Comparison of ENCODE assay signal across 2 cellular contexts in the genomic region with DNA sequence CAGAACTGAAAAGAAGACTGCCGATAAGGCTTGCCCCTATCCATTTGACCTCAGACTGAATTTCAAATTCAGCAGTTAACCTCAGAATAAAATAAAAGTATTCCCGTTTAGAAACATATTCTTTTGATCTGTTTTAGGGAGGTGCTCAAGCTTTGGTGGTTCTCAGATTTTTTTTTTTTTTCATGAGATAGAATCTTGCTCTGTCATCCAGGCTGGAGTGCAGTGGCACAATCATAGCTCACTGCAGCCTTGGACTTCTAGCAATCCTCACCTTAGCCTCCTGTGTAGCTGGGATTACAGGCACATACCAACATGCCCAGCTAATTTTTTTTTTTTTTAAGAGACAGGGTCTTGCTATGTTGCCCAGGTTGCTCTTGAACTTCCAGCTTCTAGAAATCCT.
TF ChIP-seq lines count a peak whose summit lies in the region.

No MANE protein-coding gene starts in this region.

TF ChIP-seq in HEK293, 187 proteins besides CTCF, POLR2A, EP300 and RAD21:
- TF ChIP-seq ZNF37A (tag by site-specific recombination; IDR thresholded peaks at IDR 0.05), result no peak
- TF ChIP-seq ZNF214 (tag by site-specific recombination; IDR thresholded peaks at IDR 0.05; ENCODE audit: borderline replicate concordance), result no peak
- peak; percentile 14; the same call in 1 of the 2 replicates for TF ChIP-seq ZNF121 (tag by site-specific recombination; IDR thresholded peaks at IDR 0.05)
- TF ChIP-seq ZNF585B (tag by site-specific recombination; IDR thresholded peaks at IDR 0.05), result no peak
- TF ChIP-seq ZBTB7A (tag by site-specific recombination; IDR thresholded peaks at IDR 0.05; ENCODE audit: low read depth), result no peak
- TF ChIP-seq ZNF654 (tag by site-specific recombination; IDR thresholded peaks at IDR 0.05; ENCODE audit: low read depth), result no peak
- TF ChIP-seq ZNF514 (tag by site-specific recombination; IDR thresholded peaks at IDR 0.05), result no peak
- no peak for TF ChIP-seq SETDB1 (IDR thresholded peaks at IDR 0.05; ENCODE audit: insufficient read length, low read length)

TF ChIP-seq in K562, 482 proteins besides CTCF, POLR2A, EP300 and RAD21 (continues in another document):
- TF ChIP-seq PHF8 (IDR thresholded peaks at IDR 0.05; ENCODE audit: borderline replicate concordance, low read length), result no peak
- TF ChIP-seq STAT5A (IDR thresholded peaks at IDR 0.05; ENCODE audit: borderline replicate concordance, low read length), result no peak
- no peak for TF ChIP-seq HDAC3 (IDR thresholded peaks at IDR 0.05; ENCODE audit: borderline replicate concordance, partially characterized antibody)
- TF ChIP-seq ZNF347 (CRISPR knock-in tag; IDR thresholded peaks at IDR 0.05; ENCODE audit: low read depth), result no peak
- TF ChIP-seq RFX1 (IDR thresholded peaks at IDR 0.05), result no peak
- no peak for TF ChIP-seq ZNF668 (CRISPR knock-in tag; IDR thresholded peaks at IDR 0.05)
- 0 out of 2 replicates have a peak, but pooled peaks have one; percentile 28 for TF ChIP-seq SMARCA4 (IDR thresholded peaks at IDR 0.05)
- TF ChIP-seq, protein P1, sequence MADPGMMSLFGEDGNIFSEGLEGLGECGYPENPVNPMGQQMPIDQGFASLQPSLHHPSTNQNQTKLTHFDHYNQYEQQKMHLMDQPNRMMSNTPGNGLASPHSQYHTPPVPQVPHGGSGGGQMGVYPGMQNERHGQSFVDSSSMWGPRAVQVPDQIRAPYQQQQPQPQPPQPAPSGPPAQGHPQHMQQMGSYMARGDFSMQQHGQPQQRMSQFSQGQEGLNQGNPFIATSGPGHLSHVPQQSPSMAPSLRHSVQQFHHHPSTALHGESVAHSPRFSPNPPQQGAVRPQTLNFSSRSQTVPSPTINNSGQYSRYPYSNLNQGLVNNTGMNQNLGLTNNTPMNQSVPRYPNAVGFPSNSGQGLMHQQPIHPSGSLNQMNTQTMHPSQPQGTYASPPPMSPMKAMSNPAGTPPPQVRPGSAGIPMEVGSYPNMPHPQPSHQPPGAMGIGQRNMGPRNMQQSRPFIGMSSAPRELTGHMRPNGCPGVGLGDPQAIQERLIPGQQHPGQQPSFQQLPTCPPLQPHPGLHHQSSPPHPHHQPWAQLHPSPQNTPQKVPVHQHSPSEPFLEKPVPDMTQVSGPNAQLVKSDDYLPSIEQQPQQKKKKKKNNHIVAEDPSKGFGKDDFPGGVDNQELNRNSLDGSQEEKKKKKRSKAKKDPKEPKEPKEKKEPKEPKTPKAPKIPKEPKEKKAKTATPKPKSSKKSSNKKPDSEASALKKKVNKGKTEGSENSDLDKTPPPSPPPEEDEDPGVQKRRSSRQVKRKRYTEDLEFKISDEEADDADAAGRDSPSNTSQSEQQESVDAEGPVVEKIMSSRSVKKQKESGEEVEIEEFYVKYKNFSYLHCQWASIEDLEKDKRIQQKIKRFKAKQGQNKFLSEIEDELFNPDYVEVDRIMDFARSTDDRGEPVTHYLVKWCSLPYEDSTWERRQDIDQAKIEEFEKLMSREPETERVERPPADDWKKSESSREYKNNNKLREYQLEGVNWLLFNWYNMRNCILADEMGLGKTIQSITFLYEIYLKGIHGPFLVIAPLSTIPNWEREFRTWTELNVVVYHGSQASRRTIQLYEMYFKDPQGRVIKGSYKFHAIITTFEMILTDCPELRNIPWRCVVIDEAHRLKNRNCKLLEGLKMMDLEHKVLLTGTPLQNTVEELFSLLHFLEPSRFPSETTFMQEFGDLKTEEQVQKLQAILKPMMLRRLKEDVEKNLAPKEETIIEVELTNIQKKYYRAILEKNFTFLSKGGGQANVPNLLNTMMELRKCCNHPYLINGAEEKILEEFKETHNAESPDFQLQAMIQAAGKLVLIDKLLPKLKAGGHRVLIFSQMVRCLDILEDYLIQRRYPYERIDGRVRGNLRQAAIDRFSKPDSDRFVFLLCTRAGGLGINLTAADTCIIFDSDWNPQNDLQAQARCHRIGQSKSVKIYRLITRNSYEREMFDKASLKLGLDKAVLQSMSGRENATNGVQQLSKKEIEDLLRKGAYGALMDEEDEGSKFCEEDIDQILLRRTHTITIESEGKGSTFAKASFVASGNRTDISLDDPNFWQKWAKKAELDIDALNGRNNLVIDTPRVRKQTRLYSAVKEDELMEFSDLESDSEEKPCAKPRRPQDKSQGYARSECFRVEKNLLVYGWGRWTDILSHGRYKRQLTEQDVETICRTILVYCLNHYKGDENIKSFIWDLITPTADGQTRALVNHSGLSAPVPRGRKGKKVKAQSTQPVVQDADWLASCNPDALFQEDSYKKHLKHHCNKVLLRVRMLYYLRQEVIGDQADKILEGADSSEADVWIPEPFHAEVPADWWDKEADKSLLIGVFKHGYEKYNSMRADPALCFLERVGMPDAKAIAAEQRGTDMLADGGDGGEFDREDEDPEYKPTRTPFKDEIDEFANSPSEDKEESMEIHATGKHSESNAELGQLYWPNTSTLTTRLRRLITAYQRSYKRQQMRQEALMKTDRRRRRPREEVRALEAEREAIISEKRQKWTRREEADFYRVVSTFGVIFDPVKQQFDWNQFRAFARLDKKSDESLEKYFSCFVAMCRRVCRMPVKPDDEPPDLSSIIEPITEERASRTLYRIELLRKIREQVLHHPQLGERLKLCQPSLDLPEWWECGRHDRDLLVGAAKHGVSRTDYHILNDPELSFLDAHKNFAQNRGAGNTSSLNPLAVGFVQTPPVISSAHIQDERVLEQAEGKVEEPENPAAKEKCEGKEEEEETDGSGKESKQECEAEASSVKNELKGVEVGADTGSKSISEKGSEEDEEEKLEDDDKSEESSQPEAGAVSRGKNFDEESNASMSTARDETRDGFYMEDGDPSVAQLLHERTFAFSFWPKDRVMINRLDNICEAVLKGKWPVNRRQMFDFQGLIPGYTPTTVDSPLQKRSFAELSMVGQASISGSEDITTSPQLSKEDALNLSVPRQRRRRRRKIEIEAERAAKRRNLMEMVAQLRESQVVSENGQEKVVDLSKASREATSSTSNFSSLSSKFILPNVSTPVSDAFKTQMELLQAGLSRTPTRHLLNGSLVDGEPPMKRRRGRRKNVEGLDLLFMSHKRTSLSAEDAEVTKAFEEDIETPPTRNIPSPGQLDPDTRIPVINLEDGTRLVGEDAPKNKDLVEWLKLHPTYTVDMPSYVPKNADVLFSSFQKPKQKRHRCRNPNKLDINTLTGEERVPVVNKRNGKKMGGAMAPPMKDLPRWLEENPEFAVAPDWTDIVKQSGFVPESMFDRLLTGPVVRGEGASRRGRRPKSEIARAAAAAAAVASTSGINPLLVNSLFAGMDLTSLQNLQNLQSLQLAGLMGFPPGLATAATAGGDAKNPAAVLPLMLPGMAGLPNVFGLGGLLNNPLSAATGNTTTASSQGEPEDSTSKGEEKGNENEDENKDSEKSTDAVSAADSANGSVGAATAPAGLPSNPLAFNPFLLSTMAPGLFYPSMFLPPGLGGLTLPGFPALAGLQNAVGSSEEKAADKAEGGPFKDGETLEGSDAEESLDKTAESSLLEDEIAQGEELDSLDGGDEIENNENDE (IDR thresholded peaks at IDR 0.05; ENCODE audit: low read depth, low read length), result no peak
- TF ChIP-seq, protein P2, sequence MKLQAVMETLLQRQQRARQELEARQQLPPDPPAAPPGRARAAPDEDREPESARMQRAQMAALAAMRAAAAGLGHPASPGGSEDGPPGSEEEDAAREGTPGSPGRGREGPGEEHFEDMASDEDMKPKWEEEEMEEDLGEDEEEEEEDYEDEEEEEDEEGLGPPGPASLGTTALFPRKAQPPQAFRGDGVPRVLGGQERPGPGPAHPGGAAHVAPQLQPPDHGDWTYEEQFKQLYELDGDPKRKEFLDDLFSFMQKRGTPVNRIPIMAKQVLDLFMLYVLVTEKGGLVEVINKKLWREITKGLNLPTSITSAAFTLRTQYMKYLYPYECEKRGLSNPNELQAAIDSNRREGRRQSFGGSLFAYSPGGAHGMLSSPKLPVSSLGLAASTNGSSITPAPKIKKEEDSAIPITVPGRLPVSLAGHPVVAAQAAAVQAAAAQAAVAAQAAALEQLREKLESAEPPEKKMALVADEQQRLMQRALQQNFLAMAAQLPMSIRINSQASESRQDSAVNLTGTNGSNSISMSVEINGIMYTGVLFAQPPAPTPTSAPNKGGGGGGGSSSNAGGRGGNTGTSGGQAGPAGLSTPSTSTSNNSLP (IDR thresholded peaks at IDR 0.05; ENCODE audit: borderline replicate concordance, low read depth, low read length), result no peak
- no peak for TF ChIP-seq UBTF (IDR thresholded peaks at IDR 0.05; ENCODE audit: borderline replicate concordance in 1 of 2, low read depth in 2 of 2, low read length in 2 of 2)
- no peak for TF ChIP-seq GTF2E2 (tag; IDR thresholded peaks at IDR 0.05)
- TF ChIP-seq CREBBP (IDR thresholded peaks at IDR 0.05; ENCODE audit: low read depth, low read length), result no peak
- peak; percentile 71 for TF ChIP-seq MAFG (tag; conservative IDR thresholded peaks at IDR 0.05)
- TF ChIP-seq, protein P3, sequence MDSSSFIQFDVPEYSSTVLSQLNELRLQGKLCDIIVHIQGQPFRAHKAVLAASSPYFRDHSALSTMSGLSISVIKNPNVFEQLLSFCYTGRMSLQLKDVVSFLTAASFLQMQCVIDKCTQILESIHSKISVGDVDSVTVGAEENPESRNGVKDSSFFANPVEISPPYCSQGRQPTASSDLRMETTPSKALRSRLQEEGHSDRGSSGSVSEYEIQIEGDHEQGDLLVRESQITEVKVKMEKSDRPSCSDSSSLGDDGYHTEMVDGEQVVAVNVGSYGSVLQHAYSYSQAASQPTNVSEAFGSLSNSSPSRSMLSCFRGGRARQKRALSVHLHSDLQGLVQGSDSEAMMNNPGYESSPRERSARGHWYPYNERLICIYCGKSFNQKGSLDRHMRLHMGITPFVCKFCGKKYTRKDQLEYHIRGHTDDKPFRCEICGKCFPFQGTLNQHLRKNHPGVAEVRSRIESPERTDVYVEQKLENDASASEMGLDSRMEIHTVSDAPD (CRISPR knock-in tag; IDR thresholded peaks at IDR 0.05), result no peak
- no peak for TF ChIP-seq ZNF507 (tag; conservative IDR thresholded peaks at IDR 0.05)
- TF ChIP-seq ATF1 (CRISPR knock-in tag; IDR thresholded peaks at IDR 0.05), result no peak
- TF ChIP-seq ATF1 (tag; IDR thresholded peaks at IDR 0.05), result no peak
- TF ChIP-seq POLR2B (IDR thresholded peaks at IDR 0.05; ENCODE audit: low read depth, partially characterized antibody), result no peak
- TF ChIP-seq SAFB2 (IDR thresholded peaks at IDR 0.05; ENCODE audit: borderline replicate concordance, low read depth, low read length, severe bottlenecking), result no peak
- TF ChIP-seq ZBTB17 (CRISPR knock-in tag; IDR thresholded peaks at IDR 0.05), result no peak
- TF ChIP-seq THAP12 (CRISPR knock-in tag; IDR thresholded peaks at IDR 0.05), result no peak
- TF ChIP-seq, protein P4, sequence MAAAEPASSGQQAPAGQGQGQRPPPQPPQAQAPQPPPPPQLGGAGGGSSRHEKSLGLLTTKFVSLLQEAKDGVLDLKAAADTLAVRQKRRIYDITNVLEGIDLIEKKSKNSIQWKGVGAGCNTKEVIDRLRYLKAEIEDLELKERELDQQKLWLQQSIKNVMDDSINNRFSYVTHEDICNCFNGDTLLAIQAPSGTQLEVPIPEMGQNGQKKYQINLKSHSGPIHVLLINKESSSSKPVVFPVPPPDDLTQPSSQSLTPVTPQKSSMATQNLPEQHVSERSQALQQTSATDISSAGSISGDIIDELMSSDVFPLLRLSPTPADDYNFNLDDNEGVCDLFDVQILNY (CRISPR knock-in tag; IDR thresholded peaks at IDR 0.05), result no peak
- TF ChIP-seq KLF10 (CRISPR knock-in tag; IDR thresholded peaks at IDR 0.05), result no peak
- no peak for TF ChIP-seq MYBL2 (IDR thresholded peaks at IDR 0.05; ENCODE audit: low read depth)
- TF ChIP-seq MYBL2 (CRISPR knock-in tag; IDR thresholded peaks at IDR 0.05; ENCODE audit: borderline replicate concordance), result no peak
- TF ChIP-seq STAT5B (CRISPR knock-in tag; IDR thresholded peaks at IDR 0.05), result no peak
- TF ChIP-seq HNRNPL (IDR thresholded peaks at IDR 0.05; ENCODE audit: low read depth, low read length), result no peak
- TF ChIP-seq ZNF384 (IDR thresholded peaks at IDR 0.05; ENCODE audit: low read depth, low read length), result peak; percentile 89
- TF ChIP-seq HSF4 (CRISPR knock-in tag; IDR thresholded peaks at IDR 0.05; ENCODE audit: borderline replicate concordance), result no peak
- TF ChIP-seq DLX4 (CRISPR knock-in tag; IDR thresholded peaks at IDR 0.05), result no peak
- TF ChIP-seq FOXJ3 (CRISPR knock-in tag; IDR thresholded peaks at IDR 0.05), result no peak
- TF ChIP-seq NR4A1 (CRISPR knock-in tag; IDR thresholded peaks at IDR 0.05), result no peak
- no peak for TF ChIP-seq NR4A1 (tag; IDR thresholded peaks at IDR 0.05)
- no peak for TF ChIP-seq ZNF3 (CRISPR knock-in tag; IDR thresholded peaks at IDR 0.05)
- TF ChIP-seq NR2F6 (CRISPR knock-in tag; IDR thresholded peaks at IDR 0.05), result no peak
